In the genomic region with DNA sequence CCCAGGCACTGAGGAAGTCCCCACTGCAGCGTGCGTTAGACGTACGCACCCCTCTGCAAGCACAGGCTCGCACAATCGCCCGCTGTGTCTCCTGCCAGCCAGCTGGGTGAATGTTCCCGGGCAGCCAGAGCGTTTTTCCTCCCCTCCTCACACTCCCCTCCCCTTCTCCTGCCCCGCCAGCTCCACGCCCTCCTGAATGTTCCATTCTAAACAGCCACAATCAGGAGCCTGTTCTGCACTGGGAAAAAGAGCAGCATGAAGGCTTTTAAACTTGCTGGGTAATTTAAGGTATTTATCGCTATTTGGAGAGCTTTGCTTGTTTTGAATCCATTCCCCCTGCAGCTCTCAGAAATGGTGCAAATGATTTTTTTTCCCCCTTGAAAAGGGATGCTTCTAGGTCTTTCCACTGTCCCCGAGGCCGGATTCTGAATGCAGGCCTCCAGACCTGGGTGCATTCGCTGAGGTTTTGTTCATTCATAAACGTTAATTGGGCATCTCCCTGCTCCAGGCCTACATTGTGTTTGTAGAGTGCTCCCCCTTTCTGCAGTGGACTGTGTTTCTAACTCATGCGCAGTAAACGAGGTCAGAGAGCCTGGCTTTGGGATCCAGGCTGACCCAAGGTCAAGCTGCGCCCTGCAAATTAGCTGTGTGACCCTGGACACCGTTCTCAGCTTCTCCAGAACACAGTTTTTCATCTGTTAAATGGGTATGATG, we compare ENCODE assay signal across 8 cellular contexts.
DNase-seq lines count a peak whose midpoint lies in the region; ATAC-seq, FAIRE-seq and TF ChIP-seq lines count a peak whose summit lies in the region.

No MANE protein-coding gene starts in this region.

- H3K27ac ChIP-seq in endodermal cell (ENCODE audit: low read depth, low read length) (no peak overlapping the region), gastrocnemius medialis (no peak overlapping the region), Karpas-422 (ENCODE audit: low read length) (no peak overlapping the region)

- H3K4me1 ChIP-seq in endodermal cell (ENCODE audit: control insufficient read depth, insufficient read depth, low read length) (peaks cover 20% of the 10 kb centered on the region), gastrocnemius medialis (peaks cover 14 to 23% of the 10 kb centered on the region in 2 donors), Karpas-422 (ENCODE audit: low read length) (no peaks in the 10 kb centered on the region)

- no peaks in the 10 kb centered on the region for H3K9me3 ChIP-seq in endodermal cell (ENCODE audit: control insufficient read depth, low read length)
- H3K9me3 ChIP-seq in gastrocnemius medialis, result no peaks in the 10 kb centered on the region
- H3K9me3 ChIP-seq in Karpas-422 (ENCODE audit: low read length), result no peaks in the 10 kb centered on the region

- in situ Hi-C loops in gastrocnemius medialis (cut with MboI; ENCODE audit: low sequenced_read_pairs in 4 of 4), result no loop called here

- H2AFZ ChIP-seq in Karpas-422 (ENCODE audit: low read length), result no peak overlapping the region

- TF ChIP-seq CTCF in endodermal cell (conservative IDR thresholded peaks at IDR 0.05), result no peak
- TF ChIP-seq CTCF in natural killer cell (IDR thresholded peaks at IDR 0.05), result no peak
- TF ChIP-seq CTCF in gastrocnemius medialis (IDR thresholded peaks at IDR 0.05 in 4 of 5, conservative IDR thresholded peaks at IDR 0.05 in 1 of 5), result no peak

- H3K4me3 Mint-ChIP-seq in endodermal cell (no peak overlapping the region), natural killer cell (no peak overlapping the region)

- no peaks in the 10 kb centered on the region for H3K9me2 ChIP-seq in Karpas-422 (replicated peaks; ENCODE audit: insufficient read depth, low read length)

- H3K4me1 Mint-ChIP-seq in endodermal cell (peaks cover 43% of the 10 kb centered on the region), natural killer cell (peaks cover 61 to 62% of the 10 kb centered on the region in 2 donors)

- H3K27me3 Mint-ChIP-seq in endodermal cell (ENCODE audit: insufficient read depth) (no peaks in the 10 kb centered on the region), natural killer cell (ENCODE audit: low read depth in 2 of 2) (no peaks in the 10 kb centered on the region)

- H3K4me3 ChIP-seq in endodermal cell (ENCODE audit: low read length), result no peak overlapping the region
- no peak overlapping the region for H3K4me3 ChIP-seq in gastrocnemius medialis
- H3K4me3 ChIP-seq in Karpas-422 (ENCODE audit: low read length), result no peak overlapping the region

- peak; percentile 36 for DNase-seq in DMS79 (lab: John Stamatoyannopoulos, UW)
- DNase-seq in NCI-H526 (lab: John Stamatoyannopoulos, UW), result peak; percentile 36 to 73
- peak; percentile 74 for DNase-seq in endodermal cell
- DNase-seq in natural killer cell, result no peak
- DNase-seq in H54 (ENCODE audit: insufficient read length, low spot score), result no peak
- DNase-seq in gastrocnemius medialis, result no peak
- DNase-seq in Karpas-422, result no peak

- 65 to 70% methylated on average over 10 to 20 of the region's 20 CpGs for WGBS in endodermal cell (ENCODE audit: insufficient coverage in 1 of 2, insufficient read length in 1 of 2), 2 experiments

- 0 out of 2 replicates have a peak, but pooled peaks cover 6% of the 10 kb centered on the region for H4K20me1 ChIP-seq in Karpas-422 (ENCODE audit: insufficient read depth, low read depth, low read length)

- H3K36me3 ChIP-seq in endodermal cell (ENCODE audit: control insufficient read depth, insufficient read depth, low read length) (no peaks in the 10 kb centered on the region), gastrocnemius medialis (no peaks in the 10 kb centered on the region), Karpas-422 (ENCODE audit: insufficient read depth, low read length) (no peaks in the 10 kb centered on the region)

- H3K9me3 Mint-ChIP-seq in endodermal cell (no peaks in the 10 kb centered on the region), natural killer cell (no peaks in the 10 kb centered on the region)

- no peak for FAIRE-seq in H54 (lab: Jason Lieb, UNC)

- H3K79me2 ChIP-seq in Karpas-422 (ENCODE audit: low read length), result no peaks in the 10 kb centered on the region

- H3K4me2 ChIP-seq in Karpas-422 (ENCODE audit: low read depth, low read length, poor library complexity, severe bottlenecking), result no peak overlapping the region

- H3K36me3 Mint-ChIP-seq in endodermal cell (ENCODE audit: low read depth) (peaks cover 2% of the 10 kb centered on the region), natural killer cell (no peaks in the 10 kb centered on the region)

- no peak for TF ChIP-seq POLR2A in H54 (IDR thresholded peaks at IDR 0.05; ENCODE audit: low read depth, low read length)
- TF ChIP-seq POLR2A in gastrocnemius medialis (IDR thresholded peaks at IDR 0.05), result no peak

- H3K27ac Mint-ChIP-seq in endodermal cell, result no peak overlapping the region
- peak overlapping the region; percentile 85 to 93 for H3K27ac Mint-ChIP-seq in natural killer cell

- ATAC-seq in natural killer cell (no peak), HG02870 (IDR thresholded peaks at IDR 0.05; ENCODE audit: unreplicated experiment) (no peak), gastrocnemius medialis (no peak)

- H3K9ac ChIP-seq in endodermal cell (ENCODE audit: extremely low read depth, low read length, poor library complexity, severe bottlenecking) (no peak overlapping the region), Karpas-422 (ENCODE audit: low read length) (no peak overlapping the region)

- H3K27me3 ChIP-seq in endodermal cell (ENCODE audit: control insufficient read depth, insufficient read depth, low read length, poor library complexity, severe bottlenecking), result no peaks in the 10 kb centered on the region
- no peaks in the 10 kb centered on the region for H3K27me3 ChIP-seq in gastrocnemius medialis
- H3K27me3 ChIP-seq in Karpas-422 (ENCODE audit: low read length), result no peaks in the 10 kb centered on the region

- intact Hi-C loops in natural killer cell (cut with micrococcal nuclease), result no loop called here
- intact Hi-C loops in gastrocnemius medialis (cut with DNase I; ENCODE audit: low total_unique reads), result no loop called here

Comparison
In these comparisons a context has a peak if more than half of its experiments do, and no peak if none do; other contexts are left out.
1. DNase-seq: peak in DMS79 (single experiment), NCI-H526 (2 of 2) and endodermal cell (single experiment); none in natural killer cell (single experiment), H54 (single experiment), gastrocnemius medialis (0 of 2) and Karpas-422 (single experiment).